23 cellular contexts compared by ENCODE assay signal in genomic region chr5:171617787-171618690, GRCh38.
DNase-seq lines count a peak whose midpoint lies in the region; ATAC-seq, FAIRE-seq and TF ChIP-seq lines count a peak whose summit lies in the region.
"Had no signal": no experiment of that assay in that cellular context is flagged by ENCODE, and none has a peak within 500 bp of the region (broad histone marks: within the 10 kb centered on the region; RNA-seq: fewer than 3 reads in every experiment).

No MANE protein-coding gene starts in this region.

- H3K4me3 ChIP-seq in sigmoid colon: no peak overlapping the region
- H3K4me3 ChIP-seq: BLaER1 had no signal

- no peak for FAIRE-seq in GM19239 (lab: Jason Lieb, UNC)
- FAIRE-seq: A204.1, GM12891, GM18507 had no signal

- no peaks in the 10 kb centered on the region for H3K4me1 ChIP-seq in sigmoid colon
- H3K4me1 ChIP-seq: BLaER1, Caco-2 had no signal

- H3K27ac ChIP-seq in sigmoid colon: no peak overlapping the region
- H3K27ac ChIP-seq: 22Rv1, BLaER1, C4-2B had no signal

- peaks cover 0 to 10% (median 0%) of the 10 kb centered on the region in 3 donors for H3K27me3 ChIP-seq in sigmoid colon
- H3K27me3 ChIP-seq: BLaER1 had no signal

- intact Hi-C loops in sigmoid colon (cut with DNase I): no loop called here
- intact Hi-C loops in left cardiac atrium (cut with DNase I): no loop called here

- TF ChIP-seq CTCF in sigmoid colon (IDR thresholded peaks at IDR 0.05): no peak

- no peaks in the 10 kb centered on the region for H3K36me3 ChIP-seq in sigmoid colon
- H3K36me3 ChIP-seq: BLaER1 had no signal

- WGBS in sigmoid colon, 2 donors: 89 to 91% methylated on average over 20 of the region's 20 CpGs

- no peak for ATAC-seq in left cardiac atrium
- ATAC-seq: CD8-positive, alpha-beta T cell; HCT116 had no signal

- no peak for TF ChIP-seq POLR2A in sigmoid colon (IDR thresholded peaks at IDR 0.05)

- DNase-seq in DMS 273 (lab: John Stamatoyannopoulos, UW; ENCODE audit: unreplicated experiment) (peak; percentile 58), DMS 273 treated with DMSO at 0.1 percent for 48 hours (lab: John Stamatoyannopoulos, UW) (no peak), NCI-H69 (lab: John Stamatoyannopoulos, UW) (peak; percentile 10), islet precursor cell (peak; percentile 62), sigmoid colon (peak; percentile 52), left cardiac atrium (no peak), GM19239 (ENCODE audit: insufficient read length, low spot score) (no peak)
- no peak for DNase-seq in stimulated activated CD4-positive, alpha-beta T cell treated with anti-CD3 and anti-CD28 coated beads, Interleukin-2, amount 100 ng/mL, for 24 hours
- DNase-seq: Caco-2; CD4-positive, CD25-positive, alpha-beta regulatory T cell; CD8-positive, alpha-beta T cell; DMS53; DMS79 treated with DMSO at 0.1 percent for 48 hours; GF-D8; GOT3; H9 had no signal

- no peak for TF ChIP-seq EP300 in sigmoid colon (IDR thresholded peaks at IDR 0.05)

- no peaks in the 10 kb centered on the region for H3K9me3 ChIP-seq in sigmoid colon
- H3K9me3 ChIP-seq: BLaER1, Caco-2 had no signal

Comparison
In these comparisons a context has a peak if more than half of its experiments do, and no peak if none do; other contexts are left out.
1. DNase-seq: peak in DMS 273 (single experiment), NCI-H69 (single experiment), islet precursor cell (single experiment) and sigmoid colon (single experiment); none in DMS 273 treated with DMSO at 0.1 percent for 48 hours (single experiment), left cardiac atrium (single experiment), GM19239 (single experiment) and stimulated activated CD4-positive, alpha-beta T cell treated with anti-CD3 and anti-CD28 coated beads, Interleukin-2, amount 100 ng/mL, for 24 hours (0 of 2).